In the genomic region with DNA sequence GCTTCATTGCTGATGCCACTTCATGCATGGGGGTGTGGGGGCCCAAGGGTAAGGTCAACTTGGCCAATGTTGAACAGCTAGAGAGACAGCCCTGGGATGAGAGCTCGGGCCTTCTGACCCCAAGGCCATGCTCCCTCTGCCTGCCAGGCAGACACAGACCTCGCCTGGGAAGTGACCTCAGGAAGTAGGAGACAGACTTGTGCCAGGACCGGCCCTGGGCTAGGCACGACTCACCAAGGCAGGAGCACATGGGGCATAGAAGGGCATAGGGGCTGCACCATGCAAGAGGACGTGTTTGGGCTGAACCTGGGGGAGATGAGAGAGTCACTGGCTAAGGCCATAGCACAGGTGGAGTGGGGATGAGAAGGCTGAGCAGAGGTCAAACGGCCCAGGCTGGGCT, we compare ENCODE assay signal across 26 cellular contexts. TPM values are rescaled to one million over a fixed set of nuclear protein-coding genes. Genes with fewer than 3 reads are reported as not detected.
DNase-seq lines count a peak whose midpoint lies in the region; ATAC-seq, FAIRE-seq and TF ChIP-seq lines count a peak whose summit lies in the region.
"Had no signal": no experiment of that assay in that cellular context is flagged by ENCODE, and none has a peak within 500 bp of the region (broad histone marks: within the 10 kb centered on the region; RNA-seq: fewer than 3 reads in every experiment).

No MANE protein-coding gene starts in this region.

- no peak overlapping the region for H3K27ac Mint-ChIP-seq in activated CD4-positive, alpha-beta T cell treated with anti-CD3 and anti-CD28 coated beads, Interleukin-2, amount 10 ng/mL, durations not matched to agents 7 days and 5 days
- H3K27ac Mint-ChIP-seq: activated CD4-positive, alpha-beta memory T cell treated with anti-CD3 and anti-CD28 coated beads for 36 hours; type B pancreatic cell had no signal

- no peaks in the 10 kb centered on the region; the same call in 1 of the 2 replicates for H3K4me1 ChIP-seq in BLaER1
- H3K4me1 ChIP-seq in kidney (ENCODE audit: control insufficient read depth in 1 of 2, insufficient read depth in 1 of 2, low read depth in 1 of 2, low read length in 2 of 2): peaks cover 0 to 11% of the 10 kb centered on the region in 2 donors
- H3K4me1 ChIP-seq: Caco-2, colonic mucosa had no signal

- intact Hi-C loops in kidney (cut with DNase I): no loop called here
- intact Hi-C loops in posterior vena cava (cut with DNase I): loop anchor here in 1 of 2 donors (5.0 kb wide), 1 partner anchor 1111 kb away; no protein-coding TSS in a partner anchor

- no peak for TF ChIP-seq CTCF in kidney (IDR thresholded peaks at IDR 0.05; ENCODE audit: borderline replicate concordance, extremely low read depth, insufficient read depth)

- H3K9me3 ChIP-seq in BLaER1: no peaks in the 10 kb centered on the region
- no peaks in the 10 kb centered on the region for H3K9me3 ChIP-seq in kidney (ENCODE audit: control insufficient read depth in 1 of 2, low read length in 2 of 2)
- H3K9me3 ChIP-seq: Caco-2, colonic mucosa, SJSA1 had no signal

- no peak overlapping the region; the same call in 1 of the 2 replicates for H3K9ac ChIP-seq in BLaER1
- H3K9ac ChIP-seq in kidney (ENCODE audit: low read length in 2 of 2): no peak overlapping the region

- H3K27ac ChIP-seq in BLaER1 (peak overlapping the region; percentile 67), angular gyrus (ENCODE audit: low read depth, low read length) (peak overlapping the region; percentile 87), kidney (ENCODE audit: low read depth in 2 of 2, low read length in 2 of 2) (no peak overlapping the region)
- H3K27ac ChIP-seq: colonic mucosa, SJSA1 had no signal

- no peak overlapping the region for H3K4me3 Mint-ChIP-seq in activated CD4-positive, alpha-beta T cell treated with anti-CD3 and anti-CD28 coated beads, Interleukin-2, amount 10 ng/mL, durations not matched to agents 7 days and 5 days
- H3K4me3 Mint-ChIP-seq: activated CD4-positive, alpha-beta memory T cell treated with anti-CD3 and anti-CD28 coated beads for 36 hours; type B pancreatic cell had no signal

- no peaks in the 10 kb centered on the region for H3K9me3 Mint-ChIP-seq in activated CD4-positive, alpha-beta T cell treated with anti-CD3 and anti-CD28 coated beads, Interleukin-2, amount 10 ng/mL, durations not matched to agents 7 days and 5 days
- H3K9me3 Mint-ChIP-seq: activated CD4-positive, alpha-beta memory T cell treated with anti-CD3 and anti-CD28 coated beads for 36 hours; type B pancreatic cell had no signal

- no peak for ATAC-seq in HG03025 (IDR thresholded peaks at IDR 0.05; ENCODE audit: low FRiP score, unreplicated experiment)

- CTCF ChIA-PET in activated CD4-positive, alpha-beta T cell treated with anti-CD3 and anti-CD28 coated beads, Interleukin-2, amount 10 ng/mL, durations not matched to agents 7 days and 5 days (lab: Charles Lee): no interaction called here

- H3K27me3 Mint-ChIP-seq in activated CD4-positive, alpha-beta T cell treated with anti-CD3 and anti-CD28 coated beads, Interleukin-2, amount 10 ng/mL, durations not matched to agents 7 days and 5 days: no peaks in the 10 kb centered on the region
- H3K27me3 Mint-ChIP-seq: activated CD4-positive, alpha-beta memory T cell treated with anti-CD3 and anti-CD28 coated beads for 36 hours; type B pancreatic cell had no signal

- H3K36me3 Mint-ChIP-seq in activated CD4-positive, alpha-beta T cell treated with anti-CD3 and anti-CD28 coated beads, Interleukin-2, amount 10 ng/mL, durations not matched to agents 7 days and 5 days (ENCODE audit: low read depth): no peaks in the 10 kb centered on the region
- H3K36me3 Mint-ChIP-seq: activated CD4-positive, alpha-beta memory T cell treated with anti-CD3 and anti-CD28 coated beads for 36 hours had no signal

- POLR2A ChIA-PET in activated CD4-positive, alpha-beta T cell treated with anti-CD3 and anti-CD28 coated beads, Interleukin-2, amount 10 ng/mL, durations not matched to agents 7 days and 5 days (lab: Charles Lee): no interaction called here

- H3K4me1 Mint-ChIP-seq in activated CD4-positive, alpha-beta T cell treated with anti-CD3 and anti-CD28 coated beads, Interleukin-2, amount 10 ng/mL, durations not matched to agents 7 days and 5 days: no peaks in the 10 kb centered on the region

- H4K20me1 ChIP-seq in BLaER1: no peaks in the 10 kb centered on the region

- H3K4me3 ChIP-seq in BLaER1 (no peak overlapping the region), kidney (ENCODE audit: low read length in 2 of 2) (no peak overlapping the region)
- H3K4me3 ChIP-seq: colonic mucosa, SJSA1 had no signal

- H3K27me3 ChIP-seq in BLaER1: no peaks in the 10 kb centered on the region
- H3K27me3 ChIP-seq: colonic mucosa, SJSA1 had no signal

- no peak overlapping the region; the same call in 1 of the 2 replicates for H3K4me2 ChIP-seq in BLaER1

- no peak for FAIRE-seq in kidney (lab: Jason Lieb, UNC)
- FAIRE-seq: GM18507 had no signal

- H3K36me3 ChIP-seq in BLaER1: 0 out of 2 replicates have a peak, but pooled peaks cover 5% of the 10 kb centered on the region
- H3K36me3 ChIP-seq in kidney (ENCODE audit: control insufficient read depth in 1 of 2, insufficient read depth in 2 of 2, low read length in 2 of 2): peaks cover 0 to 3% of the 10 kb centered on the region in 2 donors
- H3K36me3 ChIP-seq: colonic mucosa had no signal

- DNase-seq in kidney (peak; percentile 41), posterior vena cava (ENCODE audit: low spot score) (peak; percentile 50), NCI-H1436 treated with DMSO at 0.1 percent for 48 hours (lab: John Stamatoyannopoulos, UW) (no peak), NCI-H2171 (lab: John Stamatoyannopoulos, UW) (no peak)
- no peak for DNase-seq in activated CD4-positive, alpha-beta T cell treated with anti-CD3 and anti-CD28 coated beads, Interleukin-2, amount 10 ng/mL, durations not matched to agents 7 days and 5 days
- DNase-seq: ACHN; activated CD4-positive, alpha-beta memory T cell treated with anti-CD3 and anti-CD28 coated beads for 36 hours; Caco-2; colonic mucosa; DMS79; effector memory CD4-positive, alpha-beta T cell; GF-D8; HCEC 1CT; KBM-7; kidney glomerular epithelial cell; NCI-H2081 treated with DMSO at 0.1 percent for 48 hours; NCI-H446 treated with DMSO at 0.1 percent for 48 hours; NCI-H82; substantia nigra; T-helper 1 cell had no signal

RNA-seq across cellular contexts. Expression of a gene that starts 27.1 kb away (rescaled TPM):
- total RNA-seq in kidney (21.3 TPM), posterior vena cava (100 to 1,000 TPM; 113 to 125 TPM)
- polyA plus RNA-seq in kidney (ENCODE audit: insufficient read depth, low read depth, low replicate concordance): 8.4 TPM
- total RNA-seq in activated CD4-positive, alpha-beta T cell treated with anti-CD3 and anti-CD28 coated beads, Interleukin-2, amount 10 ng/mL, durations not matched to agents 7 days and 5 days: under 1 TPM; 0.52 to 0.73 TPM

Comparison
In these comparisons a context has a peak if more than half of its experiments do, and no peak if none do; other contexts are left out.
1. H3K27ac ChIP-seq: peak in BLaER1 (single experiment) and angular gyrus (single experiment); none in kidney (0 of 2).
2. DNase-seq: peak in kidney (single experiment) and posterior vena cava (single experiment); none in activated CD4-positive, alpha-beta T cell treated with anti-CD3 and anti-CD28 coated beads, Interleukin-2, amount 10 ng/mL, durations not matched to agents 7 days and 5 days (single experiment), NCI-H1436 treated with DMSO at 0.1 percent for 48 hours (single experiment) and NCI-H2171 (single experiment).
3. RNA of a gene that starts 27.1 kb away (total RNA-seq): 113 to 125 TPM in posterior vena cava and 21.3 TPM in kidney (single experiment); 0.52 to 0.73 TPM in activated CD4-positive, alpha-beta T cell treated with anti-CD3 and anti-CD28 coated beads, Interleukin-2, amount 10 ng/mL, durations not matched to agents 7 days and 5 days; every median in the first group is over 10 times any median in the second.